Comparison of ENCODE assay signal across 6 cellular contexts in the genomic region with DNA sequence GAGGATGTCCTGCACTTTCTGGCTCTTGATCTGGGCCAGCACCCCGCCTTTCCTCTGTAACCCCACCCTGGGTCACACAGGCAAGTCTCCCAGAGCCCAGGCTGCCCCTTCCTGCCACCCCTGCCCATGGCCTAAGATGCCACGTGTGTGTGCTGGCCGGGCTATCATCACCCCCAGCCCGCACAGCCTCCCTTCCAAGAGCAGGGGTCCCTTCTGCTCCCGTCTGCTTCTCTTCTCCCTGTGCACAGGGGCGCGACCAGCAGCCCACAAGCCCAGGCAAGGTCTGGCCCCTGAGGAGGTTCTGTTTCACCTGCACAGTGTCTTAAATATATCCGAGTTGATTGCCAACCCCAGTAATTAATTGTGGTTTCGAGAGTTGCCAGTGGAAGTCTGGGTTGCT. TPM values are rescaled to one million over a fixed set of nuclear protein-coding genes. Genes with fewer than 3 reads are reported as not detected.
DNase-seq lines count a peak whose midpoint lies in the region; ATAC-seq and TF ChIP-seq lines count a peak whose summit lies in the region.
"Not testable (repeated sequence)": the region's sequence is repeated elsewhere in the genome, so short reads cannot be mapped to it uniquely, and the experiment has no call there.

No MANE protein-coding gene starts in this region.

- not testable (repeated sequence) for H3K36me3 ChIP-seq in lower lobe of right lung, upper lobe of right lung

- DNase-seq in NCI-H2171 treated with DMSO at 0.1 percent for 48 hours (lab: John Stamatoyannopoulos, UW) (peak; percentile 16), ecto neural progenitor cell (ENCODE audit: low spot score) (peak; percentile 24), left kidney (ENCODE audit: low read depth, low spot score) (peak; percentile 18), lower lobe of right lung (peak; percentile 25), posterior vena cava (ENCODE audit: low spot score) (peak; percentile 73), upper lobe of right lung (peak; percentile 49)

- H3K9me3 ChIP-seq in lower lobe of right lung, upper lobe of right lung: not testable (repeated sequence)

- intact Hi-C loops in lower lobe of right lung (cut with DNase I); posterior vena cava (cut with DNase I); upper lobe of right lung (cut with DNase I): not testable (repeated sequence)

- not testable (repeated sequence) for TF ChIP-seq CTCF in lower lobe of right lung (IDR thresholded peaks at IDR 0.05); upper lobe of right lung (IDR thresholded peaks at IDR 0.05)

- ATAC-seq in lower lobe of right lung, upper lobe of right lung: not testable (repeated sequence)

- H3K4me3 ChIP-seq in lower lobe of right lung, upper lobe of right lung: not testable (repeated sequence)

- H3K27ac ChIP-seq in lower lobe of right lung, upper lobe of right lung: not testable (repeated sequence)

- not testable (repeated sequence) for H3K27me3 ChIP-seq in lower lobe of right lung (ENCODE audit: low read depth); upper lobe of right lung

- not testable (repeated sequence) for H3K4me1 ChIP-seq in lower lobe of right lung, upper lobe of right lung

RNA-seq across cellular contexts. Expression of a gene that starts 10.3 kb away (rescaled TPM):
- total RNA-seq in lower lobe of right lung, result 1.2 TPM
- total RNA-seq in posterior vena cava, result under 1 TPM; 0.52 to 0.60 TPM
- not detected for total RNA-seq in upper lobe of right lung

RNA-seq across cellular contexts. Expression of a gene that starts 34.9 kb away (rescaled TPM):
- total RNA-seq in lower lobe of right lung (not detected), posterior vena cava (1 to 10 TPM; 2.6 to 2.7 TPM), upper lobe of right lung (not detected)

Comparison
In these comparisons a context has a peak if more than half of its experiments do, and no peak if none do; other contexts are left out.
1. DNase-seq: peak in every context shown above with its lines; median percentile 73 in posterior vena cava; 49 in upper lobe of right lung; 25 in lower lobe of right lung; 24 in ecto neural progenitor cell; 18 in left kidney; 16 in NCI-H2171 treated with DMSO at 0.1 percent for 48 hours.